1 cellular context compared by ENCODE assay signal in the genomic region with DNA sequence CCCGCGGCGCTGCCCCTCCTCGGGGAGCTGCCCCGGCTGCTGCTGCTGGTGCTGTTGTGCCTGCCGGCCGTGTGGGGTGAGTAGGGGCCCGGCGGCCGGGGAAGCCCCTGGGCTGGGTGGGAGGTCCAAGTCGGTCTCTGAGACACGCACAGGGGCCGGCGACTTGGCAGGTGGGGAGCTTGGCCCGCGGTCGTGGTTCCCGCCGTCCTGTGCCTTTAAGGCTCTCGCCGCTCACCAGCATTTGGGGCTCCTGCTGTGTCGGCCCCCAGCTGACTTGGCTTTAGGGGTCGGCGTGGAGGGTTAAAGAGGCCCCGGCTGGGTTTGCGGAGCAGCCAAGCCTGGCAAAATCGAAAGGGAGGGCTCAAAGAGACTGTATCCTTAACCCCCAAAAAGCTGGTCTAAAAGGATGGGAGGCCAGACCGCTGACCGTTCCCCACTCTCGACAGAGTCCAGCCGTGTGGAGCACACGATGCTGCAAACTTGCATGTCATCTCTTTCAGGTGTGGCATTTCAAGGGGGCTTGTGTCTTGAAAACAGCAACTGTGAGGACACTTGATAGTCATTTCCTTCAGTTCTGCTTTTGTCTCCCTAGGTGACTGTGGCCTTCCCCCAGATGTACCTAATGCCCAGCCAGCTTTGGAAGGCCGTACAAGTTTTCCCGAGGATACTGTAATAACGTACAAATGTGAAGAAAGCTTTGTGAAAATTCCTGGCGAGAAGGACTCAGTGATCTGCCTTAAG.
TF ChIP-seq lines count a peak whose summit lies in the region.

No MANE protein-coding gene starts in this region.

TF ChIP-seq in GM12878, 131 proteins besides CTCF, POLR2A, EP300 and RAD21 (continued from another document and continues in another):
- TF ChIP-seq SREBF2 (IDR thresholded peaks at IDR 0.05; ENCODE audit: low read length) (no peak), NFXL1 (IDR thresholded peaks at IDR 0.05; ENCODE audit: borderline replicate concordance) (no peak), JUNB (IDR thresholded peaks at IDR 0.05) (no peak), YBX1 (IDR thresholded peaks at IDR 0.05) (no peak), RUNX3 (IDR thresholded peaks at IDR 0.05; ENCODE audit: low read length) (no peak), MEF2B (IDR thresholded peaks at IDR 0.05; ENCODE audit: partially characterized antibody, poor library complexity, severe bottlenecking) (no peak), MEF2A (IDR thresholded peaks at IDR 0.05; ENCODE audit: insufficient read depth, low read depth, low read length) (no peak), ZNF24 (IDR thresholded peaks at IDR 0.05) (0 out of 2 replicates have a peak, but pooled peaks have one; percentile 9), NR2C2 (IDR thresholded peaks at IDR 0.05; ENCODE audit: borderline replicate concordance, control insufficient read depth, insufficient read length, low read depth) (no peak), SPI1 (IDR thresholded peaks at IDR 0.05; ENCODE audit: borderline replicate concordance, insufficient read depth, low read depth, low read length) (peak; percentile 69; the same call in 1 of the 2 replicates), DPF2 (IDR thresholded peaks at IDR 0.05) (peak; percentile 87), NFIC (IDR thresholded peaks at IDR 0.05; ENCODE audit: low read depth, low read length) (no peak), RBBP5 (conservative IDR thresholded peaks at IDR 0.05) (no peak), SMARCA5 (IDR thresholded peaks at IDR 0.05) (peak; percentile 77; the same call in 1 of the 2 replicates), PAX8 (IDR thresholded peaks at IDR 0.05) (no peak), YY1 (IDR thresholded peaks at IDR 0.05; ENCODE audit: low read depth, low read length) (no peak), NR2F1 (conservative IDR thresholded peaks at IDR 0.05) (no peak), RELA (IDR thresholded peaks at IDR 0.05; ENCODE audit: borderline replicate concordance, partially characterized antibody) (peak; percentile 65), CBFB (IDR thresholded peaks at IDR 0.05; ENCODE audit: low read depth) (no peak), SRF (IDR thresholded peaks at IDR 0.05; ENCODE audit: low read depth in 2 of 2, low read length in 2 of 2) (0 out of 4 replicates have a peak, but pooled peaks of 1 of the 2 experiments have one; percentile 7), SMAD5 (IDR thresholded peaks at IDR 0.05; ENCODE audit: low read depth) (no peak), NBN (IDR thresholded peaks at IDR 0.05) (0 out of 2 replicates have a peak, but pooled peaks have one; percentile 19), HDAC6 (IDR thresholded peaks at IDR 0.05; ENCODE audit: unreplicated experiment) (no peak), BACH1 (IDR thresholded peaks at IDR 0.05; ENCODE audit: borderline replicate concordance) (no peak; the same call in 1 of the 2 replicates), EED (IDR thresholded peaks at IDR 0.05; ENCODE audit: low read depth) (no peak)
- TF ChIP-seq, protein P1, sequence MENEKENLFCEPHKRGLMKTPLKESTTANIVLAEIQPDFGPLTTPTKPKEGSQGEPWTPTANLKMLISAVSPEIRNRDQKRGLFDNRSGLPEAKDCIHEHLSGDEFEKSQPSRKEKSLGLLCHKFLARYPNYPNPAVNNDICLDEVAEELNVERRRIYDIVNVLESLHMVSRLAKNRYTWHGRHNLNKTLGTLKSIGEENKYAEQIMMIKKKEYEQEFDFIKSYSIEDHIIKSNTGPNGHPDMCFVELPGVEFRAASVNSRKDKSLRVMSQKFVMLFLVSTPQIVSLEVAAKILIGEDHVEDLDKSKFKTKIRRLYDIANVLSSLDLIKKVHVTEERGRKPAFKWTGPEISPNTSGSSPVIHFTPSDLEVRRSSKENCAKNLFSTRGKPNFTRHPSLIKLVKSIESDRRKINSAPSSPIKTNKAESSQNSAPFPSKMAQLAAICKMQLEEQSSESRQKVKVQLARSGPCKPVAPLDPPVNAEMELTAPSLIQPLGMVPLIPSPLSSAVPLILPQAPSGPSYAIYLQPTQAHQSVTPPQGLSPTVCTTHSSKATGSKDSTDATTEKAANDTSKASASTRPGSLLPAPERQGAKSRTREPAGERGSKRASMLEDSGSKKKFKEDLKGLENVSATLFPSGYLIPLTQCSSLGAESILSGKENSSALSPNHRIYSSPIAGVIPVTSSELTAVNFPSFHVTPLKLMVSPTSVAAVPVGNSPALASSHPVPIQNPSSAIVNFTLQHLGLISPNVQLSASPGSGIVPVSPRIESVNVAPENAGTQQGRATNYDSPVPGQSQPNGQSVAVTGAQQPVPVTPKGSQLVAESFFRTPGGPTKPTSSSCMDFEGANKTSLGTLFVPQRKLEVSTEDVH (IDR thresholded peaks at IDR 0.05; ENCODE audit: low read depth, partially characterized antibody), result no peak
- TF ChIP-seq, protein P2, sequence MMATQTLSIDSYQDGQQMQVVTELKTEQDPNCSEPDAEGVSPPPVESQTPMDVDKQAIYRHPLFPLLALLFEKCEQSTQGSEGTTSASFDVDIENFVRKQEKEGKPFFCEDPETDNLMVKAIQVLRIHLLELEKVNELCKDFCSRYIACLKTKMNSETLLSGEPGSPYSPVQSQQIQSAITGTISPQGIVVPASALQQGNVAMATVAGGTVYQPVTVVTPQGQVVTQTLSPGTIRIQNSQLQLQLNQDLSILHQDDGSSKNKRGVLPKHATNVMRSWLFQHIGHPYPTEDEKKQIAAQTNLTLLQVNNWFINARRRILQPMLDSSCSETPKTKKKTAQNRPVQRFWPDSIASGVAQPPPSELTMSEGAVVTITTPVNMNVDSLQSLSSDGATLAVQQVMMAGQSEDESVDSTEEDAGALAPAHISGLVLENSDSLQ (IDR thresholded peaks at IDR 0.05), result no peak
- TF ChIP-seq, protein P3, sequence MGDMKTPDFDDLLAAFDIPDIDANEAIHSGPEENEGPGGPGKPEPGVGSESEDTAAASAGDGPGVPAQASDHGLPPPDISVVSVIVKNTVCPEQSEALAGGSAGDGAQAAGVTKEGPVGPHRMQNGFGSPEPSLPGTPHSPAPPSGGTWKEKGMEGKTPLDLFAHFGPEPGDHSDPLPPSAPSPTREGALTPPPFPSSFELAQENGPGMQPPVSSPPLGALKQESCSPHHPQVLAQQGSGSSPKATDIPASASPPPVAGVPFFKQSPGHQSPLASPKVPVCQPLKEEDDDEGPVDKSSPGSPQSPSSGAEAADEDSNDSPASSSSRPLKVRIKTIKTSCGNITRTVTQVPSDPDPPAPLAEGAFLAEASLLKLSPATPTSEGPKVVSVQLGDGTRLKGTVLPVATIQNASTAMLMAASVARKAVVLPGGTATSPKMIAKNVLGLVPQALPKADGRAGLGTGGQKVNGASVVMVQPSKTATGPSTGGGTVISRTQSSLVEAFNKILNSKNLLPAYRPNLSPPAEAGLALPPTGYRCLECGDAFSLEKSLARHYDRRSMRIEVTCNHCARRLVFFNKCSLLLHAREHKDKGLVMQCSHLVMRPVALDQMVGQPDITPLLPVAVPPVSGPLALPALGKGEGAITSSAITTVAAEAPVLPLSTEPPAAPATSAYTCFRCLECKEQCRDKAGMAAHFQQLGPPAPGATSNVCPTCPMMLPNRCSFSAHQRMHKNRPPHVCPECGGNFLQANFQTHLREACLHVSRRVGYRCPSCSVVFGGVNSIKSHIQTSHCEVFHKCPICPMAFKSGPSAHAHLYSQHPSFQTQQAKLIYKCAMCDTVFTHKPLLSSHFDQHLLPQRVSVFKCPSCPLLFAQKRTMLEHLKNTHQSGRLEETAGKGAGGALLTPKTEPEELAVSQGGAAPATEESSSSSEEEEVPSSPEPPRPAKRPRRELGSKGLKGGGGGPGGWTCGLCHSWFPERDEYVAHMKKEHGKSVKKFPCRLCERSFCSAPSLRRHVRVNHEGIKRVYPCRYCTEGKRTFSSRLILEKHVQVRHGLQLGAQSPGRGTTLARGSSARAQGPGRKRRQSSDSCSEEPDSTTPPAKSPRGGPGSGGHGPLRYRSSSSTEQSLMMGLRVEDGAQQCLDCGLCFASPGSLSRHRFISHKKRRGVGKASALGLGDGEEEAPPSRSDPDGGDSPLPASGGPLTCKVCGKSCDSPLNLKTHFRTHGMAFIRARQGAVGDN (IDR thresholded peaks at IDR 0.05), result peak; percentile 18; the same call in 1 of the 2 replicates
- TF ChIP-seq, protein P4, sequence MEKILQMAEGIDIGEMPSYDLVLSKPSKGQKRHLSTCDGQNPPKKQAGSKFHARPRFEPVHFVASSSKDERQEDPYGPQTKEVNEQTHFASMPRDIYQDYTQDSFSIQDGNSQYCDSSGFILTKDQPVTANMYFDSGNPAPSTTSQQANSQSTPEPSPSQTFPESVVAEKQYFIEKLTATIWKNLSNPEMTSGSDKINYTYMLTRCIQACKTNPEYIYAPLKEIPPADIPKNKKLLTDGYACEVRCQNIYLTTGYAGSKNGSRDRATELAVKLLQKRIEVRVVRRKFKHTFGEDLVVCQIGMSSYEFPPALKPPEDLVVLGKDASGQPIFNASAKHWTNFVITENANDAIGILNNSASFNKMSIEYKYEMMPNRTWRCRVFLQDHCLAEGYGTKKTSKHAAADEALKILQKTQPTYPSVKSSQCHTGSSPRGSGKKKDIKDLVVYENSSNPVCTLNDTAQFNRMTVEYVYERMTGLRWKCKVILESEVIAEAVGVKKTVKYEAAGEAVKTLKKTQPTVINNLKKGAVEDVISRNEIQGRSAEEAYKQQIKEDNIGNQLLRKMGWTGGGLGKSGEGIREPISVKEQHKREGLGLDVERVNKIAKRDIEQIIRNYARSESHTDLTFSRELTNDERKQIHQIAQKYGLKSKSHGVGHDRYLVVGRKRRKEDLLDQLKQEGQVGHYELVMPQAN (conservative IDR thresholded peaks at IDR 0.05), result peak; percentile 90
- TF ChIP-seq, protein P5, sequence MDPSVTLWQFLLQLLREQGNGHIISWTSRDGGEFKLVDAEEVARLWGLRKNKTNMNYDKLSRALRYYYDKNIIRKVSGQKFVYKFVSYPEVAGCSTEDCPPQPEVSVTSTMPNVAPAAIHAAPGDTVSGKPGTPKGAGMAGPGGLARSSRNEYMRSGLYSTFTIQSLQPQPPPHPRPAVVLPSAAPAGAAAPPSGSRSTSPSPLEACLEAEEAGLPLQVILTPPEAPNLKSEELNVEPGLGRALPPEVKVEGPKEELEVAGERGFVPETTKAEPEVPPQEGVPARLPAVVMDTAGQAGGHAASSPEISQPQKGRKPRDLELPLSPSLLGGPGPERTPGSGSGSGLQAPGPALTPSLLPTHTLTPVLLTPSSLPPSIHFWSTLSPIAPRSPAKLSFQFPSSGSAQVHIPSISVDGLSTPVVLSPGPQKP (IDR thresholded peaks at IDR 0.05; ENCODE audit: low read depth, low read length), result no peak
- TF ChIP-seq, protein P6, sequence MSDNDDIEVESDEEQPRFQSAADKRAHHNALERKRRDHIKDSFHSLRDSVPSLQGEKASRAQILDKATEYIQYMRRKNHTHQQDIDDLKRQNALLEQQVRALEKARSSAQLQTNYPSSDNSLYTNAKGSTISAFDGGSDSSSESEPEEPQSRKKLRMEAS (IDR thresholded peaks at IDR 0.05; ENCODE audit: low read depth, low read length), result no peak
- TF ChIP-seq, protein P7, sequence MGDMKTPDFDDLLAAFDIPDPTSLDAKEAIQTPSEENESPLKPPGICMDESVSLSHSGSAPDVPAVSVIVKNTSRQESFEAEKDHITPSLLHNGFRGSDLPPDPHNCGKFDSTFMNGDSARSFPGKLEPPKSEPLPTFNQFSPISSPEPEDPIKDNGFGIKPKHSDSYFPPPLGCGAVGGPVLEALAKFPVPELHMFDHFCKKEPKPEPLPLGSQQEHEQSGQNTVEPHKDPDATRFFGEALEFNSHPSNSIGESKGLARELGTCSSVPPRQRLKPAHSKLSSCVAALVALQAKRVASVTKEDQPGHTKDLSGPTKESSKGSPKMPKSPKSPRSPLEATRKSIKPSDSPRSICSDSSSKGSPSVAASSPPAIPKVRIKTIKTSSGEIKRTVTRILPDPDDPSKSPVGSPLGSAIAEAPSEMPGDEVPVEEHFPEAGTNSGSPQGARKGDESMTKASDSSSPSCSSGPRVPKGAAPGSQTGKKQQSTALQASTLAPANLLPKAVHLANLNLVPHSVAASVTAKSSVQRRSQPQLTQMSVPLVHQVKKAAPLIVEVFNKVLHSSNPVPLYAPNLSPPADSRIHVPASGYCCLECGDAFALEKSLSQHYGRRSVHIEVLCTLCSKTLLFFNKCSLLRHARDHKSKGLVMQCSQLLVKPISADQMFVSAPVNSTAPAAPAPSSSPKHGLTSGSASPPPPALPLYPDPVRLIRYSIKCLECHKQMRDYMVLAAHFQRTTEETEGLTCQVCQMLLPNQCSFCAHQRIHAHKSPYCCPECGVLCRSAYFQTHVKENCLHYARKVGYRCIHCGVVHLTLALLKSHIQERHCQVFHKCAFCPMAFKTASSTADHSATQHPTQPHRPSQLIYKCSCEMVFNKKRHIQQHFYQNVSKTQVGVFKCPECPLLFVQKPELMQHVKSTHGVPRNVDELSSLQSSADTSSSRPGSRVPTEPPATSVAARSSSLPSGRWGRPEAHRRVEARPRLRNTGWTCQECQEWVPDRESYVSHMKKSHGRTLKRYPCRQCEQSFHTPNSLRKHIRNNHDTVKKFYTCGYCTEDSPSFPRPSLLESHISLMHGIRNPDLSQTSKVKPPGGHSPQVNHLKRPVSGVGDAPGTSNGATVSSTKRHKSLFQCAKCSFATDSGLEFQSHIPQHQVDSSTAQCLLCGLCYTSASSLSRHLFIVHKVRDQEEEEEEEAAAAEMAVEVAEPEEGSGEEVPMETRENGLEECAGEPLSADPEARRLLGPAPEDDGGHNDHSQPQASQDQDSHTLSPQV (IDR thresholded peaks at IDR 0.05), result no peak
- TF ChIP-seq, protein P8, sequence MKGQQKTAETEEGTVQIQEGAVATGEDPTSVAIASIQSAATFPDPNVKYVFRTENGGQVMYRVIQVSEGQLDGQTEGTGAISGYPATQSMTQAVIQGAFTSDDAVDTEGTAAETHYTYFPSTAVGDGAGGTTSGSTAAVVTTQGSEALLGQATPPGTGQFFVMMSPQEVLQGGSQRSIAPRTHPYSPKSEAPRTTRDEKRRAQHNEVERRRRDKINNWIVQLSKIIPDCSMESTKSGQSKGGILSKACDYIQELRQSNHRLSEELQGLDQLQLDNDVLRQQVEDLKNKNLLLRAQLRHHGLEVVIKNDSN (IDR thresholded peaks at IDR 0.05; ENCODE audit: borderline replicate concordance, extremely low read length, insufficient read depth, low read depth, low read length), result no peak
- TF ChIP-seq, protein P9, sequence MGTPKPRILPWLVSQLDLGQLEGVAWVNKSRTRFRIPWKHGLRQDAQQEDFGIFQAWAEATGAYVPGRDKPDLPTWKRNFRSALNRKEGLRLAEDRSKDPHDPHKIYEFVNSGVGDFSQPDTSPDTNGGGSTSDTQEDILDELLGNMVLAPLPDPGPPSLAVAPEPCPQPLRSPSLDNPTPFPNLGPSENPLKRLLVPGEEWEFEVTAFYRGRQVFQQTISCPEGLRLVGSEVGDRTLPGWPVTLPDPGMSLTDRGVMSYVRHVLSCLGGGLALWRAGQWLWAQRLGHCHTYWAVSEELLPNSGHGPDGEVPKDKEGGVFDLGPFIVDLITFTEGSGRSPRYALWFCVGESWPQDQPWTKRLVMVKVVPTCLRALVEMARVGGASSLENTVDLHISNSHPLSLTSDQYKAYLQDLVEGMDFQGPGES (IDR thresholded peaks at IDR 0.05), result no peak
- TF ChIP-seq, protein P10, sequence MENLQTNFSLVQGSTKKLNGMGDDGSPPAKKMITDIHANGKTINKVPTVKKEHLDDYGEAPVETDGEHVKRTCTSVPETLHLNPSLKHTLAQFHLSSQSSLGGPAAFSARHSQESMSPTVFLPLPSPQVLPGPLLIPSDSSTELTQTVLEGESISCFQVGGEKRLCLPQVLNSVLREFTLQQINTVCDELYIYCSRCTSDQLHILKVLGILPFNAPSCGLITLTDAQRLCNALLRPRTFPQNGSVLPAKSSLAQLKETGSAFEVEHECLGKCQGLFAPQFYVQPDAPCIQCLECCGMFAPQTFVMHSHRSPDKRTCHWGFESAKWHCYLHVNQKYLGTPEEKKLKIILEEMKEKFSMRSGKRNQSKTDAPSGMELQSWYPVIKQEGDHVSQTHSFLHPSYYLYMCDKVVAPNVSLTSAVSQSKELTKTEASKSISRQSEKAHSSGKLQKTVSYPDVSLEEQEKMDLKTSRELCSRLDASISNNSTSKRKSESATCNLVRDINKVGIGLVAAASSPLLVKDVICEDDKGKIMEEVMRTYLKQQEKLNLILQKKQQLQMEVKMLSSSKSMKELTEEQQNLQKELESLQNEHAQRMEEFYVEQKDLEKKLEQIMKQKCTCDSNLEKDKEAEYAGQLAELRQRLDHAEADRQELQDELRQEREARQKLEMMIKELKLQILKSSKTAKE (IDR thresholded peaks at IDR 0.05; ENCODE audit: low read depth, poor library complexity, severe bottlenecking), result no peak
